ENCODE assay signal across 9 cellular contexts in the genomic region with DNA sequence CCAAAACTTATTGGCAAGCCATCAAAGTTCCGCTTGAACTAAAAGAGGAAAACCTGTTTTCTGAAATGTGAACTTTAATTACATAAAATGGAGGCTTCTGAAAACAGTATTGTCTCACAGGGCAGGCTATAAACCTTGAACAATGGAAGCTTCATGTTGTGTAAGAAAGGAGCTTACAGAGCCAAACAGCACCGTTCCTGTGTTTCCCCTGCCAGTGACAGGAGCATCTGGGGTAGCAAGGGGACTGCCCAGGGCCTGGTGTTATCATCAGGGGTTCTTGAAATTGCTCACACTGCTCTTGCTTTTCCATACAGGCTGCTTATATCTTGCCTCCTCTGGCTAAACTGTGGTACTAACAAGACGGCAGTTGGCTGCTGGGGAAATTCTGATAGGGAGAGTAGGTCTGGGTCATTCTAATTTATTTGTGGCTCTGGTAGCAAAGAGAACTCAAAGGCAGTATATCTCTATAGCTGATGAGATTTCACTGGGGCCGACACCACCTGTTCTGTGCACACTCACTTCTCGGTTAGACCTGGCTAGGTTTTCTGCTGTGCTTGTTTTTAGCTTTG. TPM values are rescaled to one million over a fixed set of nuclear protein-coding genes. Genes with fewer than 3 reads are reported as not detected.
A peak's percentile ranks its signal among the peaks of the same experiment; 100 is the strongest.
DNase-seq lines count a peak whose midpoint lies in the region; ATAC-seq, FAIRE-seq and TF ChIP-seq lines count a peak whose summit lies in the region.
"Had no signal": no experiment of that assay in that cellular context is flagged by ENCODE, and none has a peak within 500 bp of the region (broad histone marks: within the 10 kb centered on the region; RNA-seq: fewer than 3 reads in every experiment).

No MANE protein-coding gene starts in this region.

- in situ Hi-C loops in Panc1 (cut with HindIII; ENCODE audit: low pct_unique_long_range_greater_than_20kb, low sequenced_read_pairs), result no loop called here

- H3K4me1 ChIP-seq in Panc1 (ENCODE audit: control insufficient read depth, insufficient read depth, low read length) (peaks cover 54% of the 10 kb centered on the region), left lung (peaks cover 0 to 39% of the 10 kb centered on the region in 2 donors)

- no peak for FAIRE-seq in D721Med (lab: Jason Lieb, UNC)

- peak; percentile 20 for ATAC-seq in activated CD8-positive, alpha-beta T cell treated with anti-CD3 and anti-CD28 coated beads for 36 hours
- ATAC-seq in activated CD8-positive, alpha-beta T cell treated with anti-CD3 and anti-CD28 coated beads, Interleukin-2, amount 10 ng/mL, durations not matched to agents 7 days and 5 days, result no peak
- peak; percentile 81 for ATAC-seq in HG02759 (IDR thresholded peaks at IDR 0.05; ENCODE audit: unreplicated experiment)
- ATAC-seq in Panc1, result peak; percentile 54
- peak; percentile 91 to 93 for ATAC-seq in stimulated activated naive B cell treated with anti-CD40 and anti-IgM and Interleukin-4, amounts not matched to agents 10 μg/mL and 1 μg/mL and 100 μg/mL, for 72 hours (replicated peaks)
- no peak for ATAC-seq in left lung

- CTCF ChIA-PET in activated CD8-positive, alpha-beta T cell treated with anti-CD3 and anti-CD28 coated beads for 36 hours (lab: Charles Lee), result no interaction called here
- CTCF ChIA-PET in activated CD8-positive, alpha-beta T cell treated with anti-CD3 and anti-CD28 coated beads, Interleukin-2, amount 10 ng/mL, durations not matched to agents 7 days and 5 days (lab: Charles Lee), result no interaction called here
- CTCF ChIA-PET in Panc1 (lab: Charles Lee), result no interaction called here

- H3K4me3 ChIP-seq in Panc1 (ENCODE audit: low read depth in 2 of 2, low read length in 2 of 2) (no peak overlapping the region), left lung (no peak overlapping the region)

- intact Hi-C loops in activated CD8-positive, alpha-beta T cell treated with anti-CD3 and anti-CD28 coated beads for 36 hours (cut with micrococcal nuclease), result no loop called here
- intact Hi-C loops in Panc1 (cut with micrococcal nuclease; ENCODE audit: unreplicated experiment) (no loop called here), left lung (cut with DNase I) (no loop called here)

- no peak overlapping the region for H3K27ac Mint-ChIP-seq in activated CD8-positive, alpha-beta T cell treated with anti-CD3 and anti-CD28 coated beads for 36 hours
- H3K27ac Mint-ChIP-seq in activated CD8-positive, alpha-beta T cell treated with anti-CD3 and anti-CD28 coated beads, Interleukin-2, amount 10 ng/mL, durations not matched to agents 7 days and 5 days, result no peak overlapping the region
- H3K27ac Mint-ChIP-seq in stimulated activated naive B cell treated with anti-CD40 and anti-IgM and Interleukin-4, amounts not matched to agents 10 μg/mL and 1 μg/mL and 100 μg/mL, for 72 hours, result peak overlapping the region; percentile 95

- no peak for DNase-seq in activated CD8-positive, alpha-beta T cell treated with anti-CD3 and anti-CD28 coated beads for 36 hours
- no peak for DNase-seq in activated CD8-positive, alpha-beta T cell treated with anti-CD3 and anti-CD28 coated beads, Interleukin-2, amount 10 ng/mL, durations not matched to agents 7 days and 5 days
- DNase-seq in Panc1 (ENCODE audit: low read depth, low spot score) (no peak), left lung (no peak), SHP77 treated with DMSO at 0.1 percent for 48 hours (lab: John Stamatoyannopoulos, UW) (no peak), D721Med (ENCODE audit: insufficient read length, low spot score) (no peak)
- DNase-seq in stimulated activated naive B cell treated with anti-CD40 and anti-IgM and Interleukin-4, amounts not matched to agents 10 μg/mL and 1 μg/mL and 100 μg/mL, for 72 hours, result peak; percentile 82
- DNase-seq: AML-193 had no signal

- H3K27ac ChIP-seq in Panc1 (ENCODE audit: low read length) (peak overlapping the region; percentile 42), left lung (peak overlapping the region in 1 of 2 donors; percentile 77)

- no TSS peak for BruUV-seq in Panc1 (replicated peaks; lab: Mats Ljungman, UMichigan)

- H3K27me3 ChIP-seq in Panc1 (ENCODE audit: control insufficient read depth, insufficient read depth, low read length) (no peaks in the 10 kb centered on the region), left lung (no peaks in the 10 kb centered on the region)

- POLR2A ChIA-PET in activated CD8-positive, alpha-beta T cell treated with anti-CD3 and anti-CD28 coated beads for 36 hours (lab: Charles Lee), result no interaction called here
- POLR2A ChIA-PET in activated CD8-positive, alpha-beta T cell treated with anti-CD3 and anti-CD28 coated beads, Interleukin-2, amount 10 ng/mL, durations not matched to agents 7 days and 5 days (lab: Charles Lee), result no interaction called here
- POLR2A ChIA-PET in Panc1 (lab: Charles Lee), result no interaction called here

- H3K9me3 ChIP-seq in Panc1 (ENCODE audit: control insufficient read depth, insufficient read depth, low read depth, low read length) (peaks cover 6% of the 10 kb centered on the region; the same call in 1 of the 2 replicates), left lung (no peaks in the 10 kb centered on the region)

- H3K9me3 Mint-ChIP-seq in activated CD8-positive, alpha-beta T cell treated with anti-CD3 and anti-CD28 coated beads for 36 hours, result no peaks in the 10 kb centered on the region
- H3K9me3 Mint-ChIP-seq in activated CD8-positive, alpha-beta T cell treated with anti-CD3 and anti-CD28 coated beads, Interleukin-2, amount 10 ng/mL, durations not matched to agents 7 days and 5 days (ENCODE audit: insufficient read depth), result no peaks in the 10 kb centered on the region
- H3K9me3 Mint-ChIP-seq in stimulated activated naive B cell treated with anti-CD40 and anti-IgM and Interleukin-4, amounts not matched to agents 10 μg/mL and 1 μg/mL and 100 μg/mL, for 72 hours, result peaks cover 19 to 20% of the 10 kb centered on the region in 2 donors

- no peaks in the 10 kb centered on the region for H3K4me1 Mint-ChIP-seq in activated CD8-positive, alpha-beta T cell treated with anti-CD3 and anti-CD28 coated beads for 36 hours (ENCODE audit: low read depth)
- no peaks in the 10 kb centered on the region for H3K4me1 Mint-ChIP-seq in activated CD8-positive, alpha-beta T cell treated with anti-CD3 and anti-CD28 coated beads, Interleukin-2, amount 10 ng/mL, durations not matched to agents 7 days and 5 days (ENCODE audit: low read depth)
- H3K4me1 Mint-ChIP-seq in stimulated activated naive B cell treated with anti-CD40 and anti-IgM and Interleukin-4, amounts not matched to agents 10 μg/mL and 1 μg/mL and 100 μg/mL, for 72 hours, result peaks cover 60 to 82% of the 10 kb centered on the region in 2 donors

- no peak overlapping the region for H3K4me3 Mint-ChIP-seq in activated CD8-positive, alpha-beta T cell treated with anti-CD3 and anti-CD28 coated beads for 36 hours
- H3K4me3 Mint-ChIP-seq in activated CD8-positive, alpha-beta T cell treated with anti-CD3 and anti-CD28 coated beads, Interleukin-2, amount 10 ng/mL, durations not matched to agents 7 days and 5 days, result no peak overlapping the region
- H3K4me3 Mint-ChIP-seq in stimulated activated naive B cell treated with anti-CD40 and anti-IgM and Interleukin-4, amounts not matched to agents 10 μg/mL and 1 μg/mL and 100 μg/mL, for 72 hours, result peak overlapping the region; percentile 25 to 55

- no peak for TF ChIP-seq CTCF in activated CD8-positive, alpha-beta T cell treated with anti-CD3 and anti-CD28 coated beads for 36 hours (IDR thresholded peaks at IDR 0.05)
- TF ChIP-seq CTCF in Panc1 (IDR thresholded peaks at IDR 0.05) (no peak), left lung (IDR thresholded peaks at IDR 0.05) (no peak), D721Med (IDR thresholded peaks at IDR 0.05; ENCODE audit: insufficient read depth, missing control alignments) (no peak)

- H3K36me3 ChIP-seq in Panc1 (ENCODE audit: control insufficient read depth, insufficient read depth, low read length) (peaks cover 7% of the 10 kb centered on the region; the same call in 1 of the 2 replicates), left lung (no peaks in the 10 kb centered on the region)

- no peaks in the 10 kb centered on the region for H3K27me3 Mint-ChIP-seq in activated CD8-positive, alpha-beta T cell treated with anti-CD3 and anti-CD28 coated beads for 36 hours
- no peaks in the 10 kb centered on the region for H3K27me3 Mint-ChIP-seq in activated CD8-positive, alpha-beta T cell treated with anti-CD3 and anti-CD28 coated beads, Interleukin-2, amount 10 ng/mL, durations not matched to agents 7 days and 5 days (ENCODE audit: low read depth)
- H3K27me3 Mint-ChIP-seq in stimulated activated naive B cell treated with anti-CD40 and anti-IgM and Interleukin-4, amounts not matched to agents 10 μg/mL and 1 μg/mL and 100 μg/mL, for 72 hours, result no peaks in the 10 kb centered on the region

- no peaks in the 10 kb centered on the region for H3K36me3 Mint-ChIP-seq in activated CD8-positive, alpha-beta T cell treated with anti-CD3 and anti-CD28 coated beads for 36 hours (ENCODE audit: low read depth)
- no peaks in the 10 kb centered on the region for H3K36me3 Mint-ChIP-seq in activated CD8-positive, alpha-beta T cell treated with anti-CD3 and anti-CD28 coated beads, Interleukin-2, amount 10 ng/mL, durations not matched to agents 7 days and 5 days (ENCODE audit: low read depth)
- peaks cover 52 to 70% of the 10 kb centered on the region in 2 donors for H3K36me3 Mint-ChIP-seq in stimulated activated naive B cell treated with anti-CD40 and anti-IgM and Interleukin-4, amounts not matched to agents 10 μg/mL and 1 μg/mL and 100 μg/mL, for 72 hours

RNA-seq across cellular contexts. Expression of a gene that starts 40.4 kb away (rescaled TPM):
- under 1 TPM; 0.18 to 0.47 TPM for total RNA-seq in activated CD8-positive, alpha-beta T cell treated with anti-CD3 and anti-CD28 coated beads for 36 hours
- not detected for total RNA-seq in activated CD8-positive, alpha-beta T cell treated with anti-CD3 and anti-CD28 coated beads, Interleukin-2, amount 10 ng/mL, durations not matched to agents 7 days and 5 days
- 217 TPM for total RNA-seq in Panc1 (2021; ENCODE audit: unreplicated experiment)
- 126 TPM for polyA plus RNA-seq in Panc1 (2012; ENCODE audit: insufficient read length)
- total RNA-seq in left lung, result 10 to 100 TPM; 22.9 to 45.9 TPM

Comparison
In these comparisons a context has a peak if more than half of its experiments do, and no peak if none do; other contexts are left out.
1. ATAC-seq: peak in activated CD8-positive, alpha-beta T cell treated with anti-CD3 and anti-CD28 coated beads for 36 hours (single experiment), HG02759 (single experiment), Panc1 (single experiment) and stimulated activated naive B cell treated with anti-CD40 and anti-IgM and Interleukin-4, amounts not matched to agents 10 μg/mL and 1 μg/mL and 100 μg/mL, for 72 hours (2 of 2); none in activated CD8-positive, alpha-beta T cell treated with anti-CD3 and anti-CD28 coated beads, Interleukin-2, amount 10 ng/mL, durations not matched to agents 7 days and 5 days (single experiment) and left lung (single experiment).
2. H3K4me3 Mint-ChIP-seq: peak in stimulated activated naive B cell treated with anti-CD40 and anti-IgM and Interleukin-4, amounts not matched to agents 10 μg/mL and 1 μg/mL and 100 μg/mL, for 72 hours (2 of 2); none in activated CD8-positive, alpha-beta T cell treated with anti-CD3 and anti-CD28 coated beads for 36 hours (single experiment) and activated CD8-positive, alpha-beta T cell treated with anti-CD3 and anti-CD28 coated beads, Interleukin-2, amount 10 ng/mL, durations not matched to agents 7 days and 5 days (single experiment).
3. RNA of a gene that starts 40.4 kb away (total RNA-seq): 217 TPM in Panc1 (single experiment) and 22.9 to 45.9 TPM in left lung; 0.18 to 0.47 TPM in activated CD8-positive, alpha-beta T cell treated with anti-CD3 and anti-CD28 coated beads for 36 hours and not detected in activated CD8-positive, alpha-beta T cell treated with anti-CD3 and anti-CD28 coated beads, Interleukin-2, amount 10 ng/mL, durations not matched to agents 7 days and 5 days; every median in the first group is over 10 times any median in the second.